ENCODE assay signal across 8 cellular contexts in genomic region chr7:76303057-76303828, GRCh38. TPM values are rescaled to one million over a fixed set of nuclear protein-coding genes. Genes with fewer than 3 reads are reported as not detected.
DNase-seq lines count a peak whose midpoint lies in the region; ATAC-seq and TF ChIP-seq lines count a peak whose summit lies in the region.

No MANE protein-coding gene starts in this region.

- H3K27me3 Mint-ChIP-seq in natural killer cell treated with Interleukin-12 subunit alpha and Interleukin-12 subunit beta and Interleukin-15 and Interleukin-18, amount 100 ng/mL, for 72 hours = peaks cover 0 to 2% of the 10 kb centered on the region in 2 donors

- peak overlapping the region; percentile 79 for H3K4me3 Mint-ChIP-seq in natural killer cell treated with Interleukin-12 subunit alpha and Interleukin-12 subunit beta and Interleukin-15 and Interleukin-18, amount 100 ng/mL, for 72 hours

- no peaks in the 10 kb centered on the region for H3K9me3 Mint-ChIP-seq in natural killer cell treated with Interleukin-12 subunit alpha and Interleukin-12 subunit beta and Interleukin-15 and Interleukin-18, amount 100 ng/mL, for 72 hours

- no peaks in the 10 kb centered on the region for H3K9me3 ChIP-seq in RWPE2 (ENCODE audit: severe bottlenecking)

- peak overlapping the region; percentile 90 for H3K27ac ChIP-seq in RWPE2 (ENCODE audit: poor library complexity, severe bottlenecking)

- peak overlapping the region; percentile 66 to 81 for H3K27ac Mint-ChIP-seq in natural killer cell treated with Interleukin-12 subunit alpha and Interleukin-12 subunit beta and Interleukin-15 and Interleukin-18, amount 100 ng/mL, for 72 hours

- peaks cover 5 to 10% of the 10 kb centered on the region in 2 donors for H3K4me1 Mint-ChIP-seq in natural killer cell treated with Interleukin-12 subunit alpha and Interleukin-12 subunit beta and Interleukin-15 and Interleukin-18, amount 100 ng/mL, for 72 hours (ENCODE audit: low read depth in 2 of 2)

- H3K27me3 ChIP-seq in RWPE2 (ENCODE audit: insufficient read depth, poor library complexity, severe bottlenecking) = no peaks in the 10 kb centered on the region

- no peaks in the 10 kb centered on the region for H3K36me3 Mint-ChIP-seq in natural killer cell treated with Interleukin-12 subunit alpha and Interleukin-12 subunit beta and Interleukin-15 and Interleukin-18, amount 100 ng/mL, for 72 hours

- H3K36me3 ChIP-seq in RWPE2 (ENCODE audit: low read depth) = peaks cover 9% of the 10 kb centered on the region

- peak; percentile 59 for ATAC-seq in RWPE2 (ENCODE audit: low read depth)
- ATAC-seq in natural killer cell treated with Interleukin-12 subunit alpha and Interleukin-12 subunit beta and Interleukin-15 and Interleukin-18, amount 100 ng/mL, for 72 hours = peak; percentile 76 to 80

- peak overlapping the region; percentile 62 for H3K4me3 ChIP-seq in RWPE2 (ENCODE audit: severe bottlenecking)
- H3K4me3 ChIP-seq in fibroblast of pulmonary artery (replicated peaks; ENCODE audit: low read depth, low read length) = peak overlapping the region; percentile 96

- H3K4me1 ChIP-seq in RWPE2 (ENCODE audit: insufficient read depth, poor library complexity, severe bottlenecking) = peaks cover 28% of the 10 kb centered on the region

- TF ChIP-seq CTCF in RWPE2 (IDR thresholded peaks at IDR 0.05; ENCODE audit: poor library complexity, severe bottlenecking) = no peak
- no peak for TF ChIP-seq CTCF in fibroblast of pulmonary artery (IDR thresholded peaks at IDR 0.05; ENCODE audit: low read length, missing control alignments)

- peak; percentile 75 for DNase-seq in NCI-H1436 (lab: John Stamatoyannopoulos, UW)
- DNase-seq in NCI-H1436 treated with DMSO at 0.1 percent for 48 hours (lab: John Stamatoyannopoulos, UW) = no peak
- peak; percentile 80 for DNase-seq in HS-27A (ENCODE audit: low read depth)
- peak; percentile 94 for DNase-seq in RWPE2 (ENCODE audit: low spot score)
- DNase-seq in activated effector memory CD4-positive, alpha-beta T cell treated with Interleukin-2 at 50 U/mL for 16 hours = peak; percentile 67
- peak; percentile 96 for DNase-seq in fibroblast of pulmonary artery (ENCODE audit: low read depth)
- DNase-seq in natural killer cell treated with Interleukin-12 subunit alpha and Interleukin-12 subunit beta and Interleukin-15 and Interleukin-18, amount 100 ng/mL, for 72 hours (ENCODE audit: low spot score) = peak; percentile 81
- peak; percentile 37 to 87 (median 77) for DNase-seq in stimulated activated naive CD4-positive, alpha-beta T cell (lab: John Stamatoyannopoulos, UW)

RNA-seq across cellular contexts. Expression of gene HSPB1, which starts 0.8 kb away (rescaled TPM):
- 10 to 100 TPM; 13.3 to 30.3 TPM for total RNA-seq in natural killer cell treated with Interleukin-12 subunit alpha and Interleukin-12 subunit beta and Interleukin-15 and Interleukin-18, amount 100 ng/mL, for 72 hours

RNA-seq across cellular contexts. Expression of gene YWHAG, which starts 55.5 kb away (rescaled TPM):
- 100 to 1,000 TPM; 115 to 154 TPM for total RNA-seq in natural killer cell treated with Interleukin-12 subunit alpha and Interleukin-12 subunit beta and Interleukin-15 and Interleukin-18, amount 100 ng/mL, for 72 hours
